Comparison of ENCODE assay signal across 12 cellular contexts in genomic region chr1:223135176-223135575, GRCh38. TPM values are rescaled to one million over a fixed set of nuclear protein-coding genes. Genes with fewer than 3 reads are reported as not detected.
DNase-seq lines count a peak whose midpoint lies in the region; ATAC-seq and TF ChIP-seq lines count a peak whose summit lies in the region.
"Had no signal": no experiment of that assay in that cellular context is flagged by ENCODE, and none has a peak within 500 bp of the region (broad histone marks: within the 10 kb centered on the region; RNA-seq: fewer than 3 reads in every experiment).

No MANE protein-coding gene starts in this region.

- no peaks in the 10 kb centered on the region for H3K36me3 Mint-ChIP-seq in nephron (ENCODE audit: low read depth)

- peak overlapping the region in 1 of 3 experiments; percentile 0 for H3K4me3 Mint-ChIP-seq in nephron

- no peaks in the 10 kb centered on the region for H3K9me3 Mint-ChIP-seq in nephron
- H3K9me3 Mint-ChIP-seq: neural crest cell had no signal

- ATAC-seq in Right ventricle myocardium superior (ENCODE audit: poor library complexity) (peak; percentile 29), HG03108 (IDR thresholded peaks at IDR 0.05; ENCODE audit: unreplicated experiment) (no peak)
- ATAC-seq: Panc1 had no signal

- peaks cover 33% of the 10 kb centered on the region for H3K4me1 Mint-ChIP-seq in nephron

- no peaks in the 10 kb centered on the region for H3K27me3 ChIP-seq in esophagus (ENCODE audit: control insufficient read depth in 1 of 2, insufficient read depth in 2 of 2, low read length in 2 of 2)

- intact Hi-C loops in Right ventricle myocardium superior (cut with DNase I), result loop anchor here (5.0 to 10.0 kb wide), 2 partner anchors 110 to 547 kb away; no protein-coding TSS in a partner anchor
- intact Hi-C loops in cardiac septum (cut with DNase I), result loop anchor here (5.0 kb wide), 1 partner anchor 107 kb away; no protein-coding TSS in a partner anchor

- no peaks in the 10 kb centered on the region for H3K36me3 ChIP-seq in esophagus (ENCODE audit: control insufficient read depth in 2 of 2, insufficient read depth in 2 of 2, low read length in 1 of 2)

- H3K27me3 Mint-ChIP-seq in nephron (ENCODE audit: low read depth), result peaks cover 75% of the 10 kb centered on the region

- no peaks in the 10 kb centered on the region for H3K9me3 ChIP-seq in esophagus (ENCODE audit: control insufficient read depth in 2 of 2, insufficient read depth in 1 of 2, low read depth in 1 of 2, low read length in 1 of 2)

- peak overlapping the region; percentile 84 to 89 for H3K27ac ChIP-seq in esophagus (ENCODE audit: low read depth in 2 of 2, low read length in 1 of 2)

- H3K27ac Mint-ChIP-seq in nephron, result peak overlapping the region in 2 of 3 experiments; percentile 15 to 96

- H3K4me1 ChIP-seq in esophagus (ENCODE audit: control insufficient read depth in 2 of 2, insufficient read depth in 2 of 2, low read length in 1 of 2), result peaks cover 4 to 17% of the 10 kb centered on the region in 2 donors

- no peak for TF ChIP-seq CTCF in nephron (IDR thresholded peaks at IDR 0.05; ENCODE audit: unreplicated experiment in 3 of 3)
- no peak for TF ChIP-seq CTCF in GM20000 (IDR thresholded peaks at IDR 0.05; ENCODE audit: extremely low read depth, missing control alignments)

- DNase-seq in Right ventricle myocardium superior (peak; percentile 75), cardiac septum (ENCODE audit: low spot score) (no peak), GM19240 (ENCODE audit: insufficient read length, low spot score) (no peak), activated gamma-delta T cell treated with Interleukin-2 at 50 U/mL for 16 hours (no peak), GM20000 (ENCODE audit: low spot score) (no peak)
- DNase-seq: activated CD4-positive, CD25-positive, alpha-beta regulatory T cell treated with anti-CD3 and anti-CD28 coated beads, Interleukin-2, amount 50 U/mL, for 72 hours; head of caudate nucleus had no signal

- 29 to 45% methylated on average over 3 to 4 of the region's 4 CpGs for WGBS in esophagus, 2 donors

- H3K4me3 ChIP-seq in esophagus (ENCODE audit: low read depth in 1 of 2, low read length in 2 of 2), result no peak overlapping the region

RNA-seq across cellular contexts. Expression of gene TLR5, which starts 7.9 kb away (rescaled TPM):
- total RNA-seq in Right ventricle myocardium superior, result 3.0 TPM
- 1.6 TPM for total RNA-seq in cardiac septum
- polyA plus RNA-seq in esophagus, result 1 to 10 TPM; 3.5 to 4.7 TPM
